In the genomic region with DNA sequence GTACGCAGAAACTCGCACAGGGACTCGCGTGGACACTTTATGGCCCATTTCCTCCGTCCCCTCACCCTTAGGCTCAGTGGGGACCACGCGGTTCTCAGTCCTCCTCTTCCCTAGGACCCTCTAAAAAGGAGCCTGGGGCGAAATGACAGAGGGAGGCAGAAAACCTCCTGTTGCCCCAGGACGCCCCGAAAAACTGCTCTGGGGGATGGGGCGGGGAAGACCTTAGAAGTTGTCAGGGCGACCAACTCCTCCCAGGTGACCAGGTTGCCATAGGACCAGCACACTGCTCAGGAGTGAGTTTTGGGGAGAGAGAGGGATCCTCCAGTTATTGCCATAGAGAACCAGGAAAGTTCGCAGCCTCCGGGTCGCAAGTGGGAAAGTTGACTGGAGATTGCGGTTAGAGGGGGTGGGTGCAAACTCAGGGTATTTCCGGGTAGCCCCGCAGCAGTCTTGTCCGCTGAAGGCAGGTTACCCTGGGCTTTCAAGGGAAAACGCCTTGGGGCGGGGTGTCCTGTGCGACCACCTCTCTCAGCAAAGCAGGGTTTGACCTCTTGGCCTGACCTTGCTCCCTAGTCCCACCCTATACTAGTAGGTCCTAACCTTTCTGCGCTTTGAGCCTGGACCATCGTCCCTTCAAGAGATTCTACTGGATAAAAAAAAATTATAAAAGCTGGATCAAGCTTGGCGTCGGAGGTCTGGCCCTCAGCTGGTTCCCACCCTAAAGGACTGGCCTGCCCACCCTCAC, we compare ENCODE assay signal across 1 cellular context.
TF ChIP-seq lines count a peak whose summit lies in the region.

No MANE protein-coding gene starts in this region.

TF ChIP-seq in WTC11, 78 proteins besides CTCF, POLR2A, EP300 and RAD21 (continued from another document):
- TF ChIP-seq, protein P1, sequence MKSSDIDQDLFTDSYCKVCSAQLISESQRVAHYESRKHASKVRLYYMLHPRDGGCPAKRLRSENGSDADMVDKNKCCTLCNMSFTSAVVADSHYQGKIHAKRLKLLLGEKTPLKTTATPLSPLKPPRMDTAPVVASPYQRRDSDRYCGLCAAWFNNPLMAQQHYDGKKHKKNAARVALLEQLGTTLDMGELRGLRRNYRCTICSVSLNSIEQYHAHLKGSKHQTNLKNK (CRISPR knock-in tag; IDR thresholded peaks at IDR 0.05) = no peak
- no peak for TF ChIP-seq TP53 (CRISPR knock-in tag; IDR thresholded peaks at IDR 0.05)
- no peak for TF ChIP-seq ZNF396 (CRISPR knock-in tag; IDR thresholded peaks at IDR 0.05; ENCODE audit: borderline replicate concordance)
- no peak for TF ChIP-seq HMGA2 (CRISPR knock-in tag; IDR thresholded peaks at IDR 0.05)
